In genomic region chrX:41142130-41142529, GRCh38 we compare ENCODE assay signal across 17 cellular contexts.
"Had no signal": no experiment of that assay in that cellular context is flagged by ENCODE, and none has a peak within 500 bp of the region (broad histone marks: within the 10 kb centered on the region; RNA-seq: fewer than 3 reads in every experiment).

No MANE protein-coding gene starts in this region.

- DNase-seq: activated CD4-positive, alpha-beta T cell treated with anti-CD3 and anti-CD28 coated beads for 1 hour; activated effector memory CD4-positive, alpha-beta T cell treated with anti-CD3 and anti-CD28 coated beads, Interleukin-2, amount 50 U/mL, for 16 hours; activated T-cell treated with anti-CD3 and anti-CD28 coated beads, Interleukin-2, amount 50 U/mL, for 72 hours; amniotic stem cell; effector memory CD4-positive, alpha-beta T cell; hippocampal formation; kidney; left lung; stimulated activated CD4-positive, alpha-beta T cell treated with anti-CD3 and anti-CD28 coated beads, Interleukin-2, amount 100 ng/mL, for 24 hours; stimulated activated naive CD8-positive, alpha-beta T cell treated with anti-CD3 and anti-CD28 coated beads, Interleukin-15, Interleukin-2, amounts not matched to agents 100 U/mL and 50 U/mL, for 24 hours; substantia nigra; tibial artery had no signal

- H3K4me1 ChIP-seq: left lung, prostate gland, right atrium auricular region had no signal

- H3K27ac ChIP-seq: cardiac muscle cell, esophagus muscularis mucosa, left lung, prostate gland, right atrium auricular region, tibial artery, VCaP had no signal

- H3K9me3 ChIP-seq: esophagus muscularis mucosa, left lung, prostate gland, right atrium auricular region, tibial artery had no signal

- H3K4me3 ChIP-seq: cardiac muscle cell, esophagus muscularis mucosa, left lung, prostate gland, right atrium auricular region, tibial artery had no signal

- H3K27me3 ChIP-seq: cardiac muscle cell, esophagus muscularis mucosa, left lung, right atrium auricular region, tibial artery had no signal

- H3K36me3 ChIP-seq: prostate gland had no signal
